In the genomic region with DNA sequence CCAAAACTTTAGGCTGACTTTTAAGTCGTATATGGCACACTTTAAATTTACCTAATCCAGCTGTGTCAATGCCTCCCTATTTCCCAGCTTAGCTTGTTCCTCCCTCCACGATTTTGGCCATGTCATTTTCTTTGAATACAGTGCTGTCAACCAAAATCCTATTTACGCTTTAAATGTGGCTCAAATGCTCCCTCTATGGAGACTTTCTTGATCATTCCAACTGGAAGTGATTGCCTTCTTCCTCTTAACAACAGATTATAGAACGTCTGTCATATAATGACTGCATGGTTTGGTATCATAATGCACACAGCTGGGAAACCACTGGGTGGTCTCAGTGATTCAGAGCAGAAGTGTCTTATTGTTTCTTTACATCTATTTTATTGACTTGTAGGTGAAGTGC, we compare ENCODE assay signal across 12 cellular contexts. TPM values are rescaled to one million over a fixed set of nuclear protein-coding genes. Genes with fewer than 3 reads are reported as not detected.
A peak's percentile ranks its signal among the peaks of the same experiment; 100 is the strongest.
DNase-seq lines count a peak whose midpoint lies in the region; ATAC-seq and TF ChIP-seq lines count a peak whose summit lies in the region.
"Had no signal": no experiment of that assay in that cellular context is flagged by ENCODE, and none has a peak within 500 bp of the region (broad histone marks: within the 10 kb centered on the region; RNA-seq: fewer than 3 reads in every experiment).

No MANE protein-coding gene starts in this region.

- no peaks in the 10 kb centered on the region for H3K79me2 ChIP-seq in OCI-LY7 (ENCODE audit: insufficient read depth, low read depth, low read length)

- H4K20me1 ChIP-seq in OCI-LY7 (ENCODE audit: insufficient read depth, low read length): no peaks in the 10 kb centered on the region

- POLR2A ChIA-PET in OCI-LY7 (lab: Charles Lee): no interaction called here

- H3K36me3 ChIP-seq in OCI-LY7 (ENCODE audit: insufficient read depth, low read length): no peaks in the 10 kb centered on the region

- no peak overlapping the region for H3K4me2 ChIP-seq in OCI-LY7 (ENCODE audit: low read length)

- peaks cover 8% of the 10 kb centered on the region for H3K36me3 Mint-ChIP-seq in natural killer cell treated with Interleukin-12 subunit alpha and Interleukin-12 subunit beta and Interleukin-15 and Interleukin-18, amount 100 ng/mL, for 72 hours
- no peaks in the 10 kb centered on the region for H3K36me3 Mint-ChIP-seq in natural killer cell
- peaks cover 3 to 11% of the 10 kb centered on the region in 2 donors for H3K36me3 Mint-ChIP-seq in activated naive CD4-positive, alpha-beta T cell treated with anti-CD3 and anti-CD28 coated beads, Interleukin-2, amount 50 U/mL, for 72 hours

- CTCF ChIA-PET in OCI-LY7 (lab: Charles Lee; ENCODE audit: unreplicated experiment): no interaction called here

- H3K4me3 ChIP-seq in OCI-LY7 (ENCODE audit: low read depth, low read length, poor library complexity, severe bottlenecking) (no peak overlapping the region), epithelial cell of proximal tubule (ENCODE audit: low read depth, low read length) (no peak overlapping the region)

- ATAC-seq in natural killer cell treated with Interleukin-12 subunit alpha and Interleukin-12 subunit beta and Interleukin-15 and Interleukin-18, amount 100 ng/mL, for 72 hours: no peak
- ATAC-seq in natural killer cell (no peak), GM18517 (IDR thresholded peaks at IDR 0.05; ENCODE audit: unreplicated experiment) (no peak), omental fat pad (ENCODE audit: low FRiP score) (no peak)
- no peak for ATAC-seq in activated naive CD4-positive, alpha-beta T cell treated with anti-CD3 and anti-CD28 coated beads, Interleukin-2, amount 50 U/mL, for 72 hours
- ATAC-seq: sciatic nerve had no signal

- H3K9me3 ChIP-seq in OCI-LY7 (ENCODE audit: low read length): no peaks in the 10 kb centered on the region

- peaks cover 23 to 41% of the 10 kb centered on the region in 2 donors for H3K4me1 Mint-ChIP-seq in natural killer cell treated with Interleukin-12 subunit alpha and Interleukin-12 subunit beta and Interleukin-15 and Interleukin-18, amount 100 ng/mL, for 72 hours (ENCODE audit: low read depth in 2 of 2)
- peaks cover 0 to 5% of the 10 kb centered on the region in 2 donors for H3K4me1 Mint-ChIP-seq in natural killer cell

- H3K4me1 ChIP-seq in OCI-LY7 (ENCODE audit: insufficient read depth, low read length, poor library complexity, severe bottlenecking): no peaks in the 10 kb centered on the region

- H2AFZ ChIP-seq in OCI-LY7 (ENCODE audit: low read length): no peak overlapping the region

- intact Hi-C loops in natural killer cell (cut with micrococcal nuclease) (no loop called here), OCI-LY7 (cut with micrococcal nuclease; ENCODE audit: unreplicated experiment) (no loop called here)

- H3K27me3 Mint-ChIP-seq in natural killer cell treated with Interleukin-12 subunit alpha and Interleukin-12 subunit beta and Interleukin-15 and Interleukin-18, amount 100 ng/mL, for 72 hours: peaks cover 28 to 29% of the 10 kb centered on the region in 2 donors
- peaks cover 20 to 40% of the 10 kb centered on the region in 2 donors for H3K27me3 Mint-ChIP-seq in natural killer cell (ENCODE audit: low read depth in 2 of 2)

- peak overlapping the region; percentile 8 for H3K4me3 Mint-ChIP-seq in natural killer cell treated with Interleukin-12 subunit alpha and Interleukin-12 subunit beta and Interleukin-15 and Interleukin-18, amount 100 ng/mL, for 72 hours
- H3K4me3 Mint-ChIP-seq in natural killer cell: no peak overlapping the region
- H3K4me3 Mint-ChIP-seq: activated CD4-positive, alpha-beta T cell treated with anti-CD3 and anti-CD28 coated beads, Interleukin-2, amount 10 ng/mL, durations not matched to agents 7 days and 5 days; activated naive CD4-positive, alpha-beta T cell treated with anti-CD3 and anti-CD28 coated beads, Interleukin-2, amount 10 ng/mL, durations not matched to agents 7 days and 5 days had no signal

- H3K9me2 ChIP-seq in OCI-LY7 (ENCODE audit: insufficient read depth, low read length): no peaks in the 10 kb centered on the region

- H3K27ac Mint-ChIP-seq in natural killer cell treated with Interleukin-12 subunit alpha and Interleukin-12 subunit beta and Interleukin-15 and Interleukin-18, amount 100 ng/mL, for 72 hours: no peak overlapping the region
- no peak overlapping the region for H3K27ac Mint-ChIP-seq in natural killer cell
- H3K27ac Mint-ChIP-seq in activated naive CD4-positive, alpha-beta T cell treated with anti-CD3 and anti-CD28 coated beads, Interleukin-2, amount 50 U/mL, for 72 hours: no peak overlapping the region
- H3K27ac Mint-ChIP-seq: activated CD4-positive, alpha-beta T cell treated with anti-CD3 and anti-CD28 coated beads, Interleukin-2, amount 10 ng/mL, durations not matched to agents 7 days and 5 days; activated naive CD4-positive, alpha-beta T cell treated with anti-CD3 and anti-CD28 coated beads, Interleukin-2, amount 10 ng/mL, durations not matched to agents 7 days and 5 days had no signal

- BruUV-seq in OCI-LY7 (replicated peaks; lab: Mats Ljungman, UMichigan): no TSS peak

- no peak overlapping the region for H3K27ac ChIP-seq in OCI-LY7 (ENCODE audit: low read depth, low read length, poor library complexity, severe bottlenecking)

- no peaks in the 10 kb centered on the region for H3K9me3 Mint-ChIP-seq in natural killer cell treated with Interleukin-12 subunit alpha and Interleukin-12 subunit beta and Interleukin-15 and Interleukin-18, amount 100 ng/mL, for 72 hours
- H3K9me3 Mint-ChIP-seq in natural killer cell: no peaks in the 10 kb centered on the region
- peaks cover 0 to 3% of the 10 kb centered on the region in 2 donors for H3K9me3 Mint-ChIP-seq in activated naive CD4-positive, alpha-beta T cell treated with anti-CD3 and anti-CD28 coated beads, Interleukin-2, amount 50 U/mL, for 72 hours

- TF ChIP-seq CTCF in natural killer cell (IDR thresholded peaks at IDR 0.05) (no peak), OCI-LY7 (conservative IDR thresholded peaks at IDR 0.05; ENCODE audit: low read length) (0 out of 2 replicates have a peak, but pooled peaks have one; percentile 18), epithelial cell of proximal tubule (conservative IDR thresholded peaks at IDR 0.05; ENCODE audit: low read depth, low read length) (peak; percentile 21), omental fat pad (IDR thresholded peaks at IDR 0.05) (no peak)

- DNase-seq in natural killer cell treated with Interleukin-12 subunit alpha and Interleukin-12 subunit beta and Interleukin-15 and Interleukin-18, amount 100 ng/mL, for 72 hours (ENCODE audit: low spot score): no peak
- DNase-seq in natural killer cell: no peak
- DNase-seq in OCI-LY7 (ENCODE audit: low spot score): no peak
- DNase-seq in epithelial cell of proximal tubule (ENCODE audit: low read depth): no peak
- no peak for DNase-seq in activated naive CD4-positive, alpha-beta T cell treated with anti-CD3 and anti-CD28 coated beads, Interleukin-2, amount 50 U/mL, for 72 hours (ENCODE audit: low spot score in 2 of 2)
- DNase-seq in omental fat pad (ENCODE audit: low spot score): no peak
- no peak for DNase-seq in NCI-H226
- DNase-seq: activated CD4-positive, alpha-beta T cell treated with anti-CD3 and anti-CD28 coated beads, Interleukin-2, amount 10 ng/mL, durations not matched to agents 7 days and 5 days; activated naive CD4-positive, alpha-beta T cell treated with anti-CD3 and anti-CD28 coated beads, Interleukin-2, amount 10 ng/mL, durations not matched to agents 7 days and 5 days; SW 1271 had no signal

RNA-seq across cellular contexts. Expression of a gene that starts 18.9 kb away (rescaled TPM):
- 100 to 1,000 TPM in 1 of 2 donors, 10 to 100 TPM in 1; 46.6 to 137 TPM for total RNA-seq in natural killer cell treated with Interleukin-12 subunit alpha and Interleukin-12 subunit beta and Interleukin-15 and Interleukin-18, amount 100 ng/mL, for 72 hours
- total RNA-seq in natural killer cell (1 to 10 TPM in 2 of 3 donors, under 1 TPM in 1; 0.25 to 3.6 (median 1.2) TPM), OCI-LY7 (2022) (3.1 and 4.2 TPM in 2 replicates), epithelial cell of proximal tubule (2.5 TPM in 1 of 2 replicates, not detected in the other), omental fat pad (10 to 100 TPM in 1 of 4 donors, 1 to 10 TPM in 3; 4.1 to 48.9 (median 4.8) TPM)
- total RNA-seq in OCI-LY7 (2014; rRNA removed; shearing (Covaris generic)): 2.1 and 2.3 TPM in 2 replicates
- total RNA-seq in activated naive CD4-positive, alpha-beta T cell treated with anti-CD3 and anti-CD28 coated beads, Interleukin-2, amount 50 U/mL, for 72 hours: 10 to 100 TPM; 14.0 to 31.4 TPM

Comparison
In these comparisons a context has a peak if more than half of its experiments do, and no peak if none do; other contexts are left out.
1. CTCF ChIP-seq: peak in OCI-LY7 (single experiment) and epithelial cell of proximal tubule (single experiment); none in natural killer cell (single experiment) and omental fat pad (0 of 3).